Comparison of ENCODE assay signal across 11 cellular contexts in genomic region chr2:181374741-181375675, GRCh38.
DNase-seq lines count a peak whose midpoint lies in the region; ATAC-seq and TF ChIP-seq lines count a peak whose summit lies in the region.
"Had no signal": no experiment of that assay in that cellular context is flagged by ENCODE, and none has a peak within 500 bp of the region (broad histone marks: within the 10 kb centered on the region; RNA-seq: fewer than 3 reads in every experiment).

No MANE protein-coding gene starts in this region.

- H3K36me3 ChIP-seq in BE2C, result no peaks in the 10 kb centered on the region

- H3K4me3 ChIP-seq in GM12864 (ENCODE audit: low read depth, low read length) (peak overlapping the region; percentile 30), BE2C (ENCODE audit: low read depth, low read length) (no peak overlapping the region), coronary artery (no peak overlapping the region)

- ATAC-seq in GM21367 (IDR thresholded peaks at IDR 0.05; ENCODE audit: unreplicated experiment) (peak; percentile 63), HG03159 (IDR thresholded peaks at IDR 0.05; ENCODE audit: unreplicated experiment) (peak; percentile 77), activated B cell treated with CpG ODN at 0.5 μM for 24 hours (ENCODE audit: low read depth) (peak; percentile 72), foreskin keratinocyte (no peak)
- ATAC-seq: effector memory CD8-positive, alpha-beta T cell had no signal

- H3K4me3 Mint-ChIP-seq in activated B cell treated with CpG ODN at 0.5 μM for 24 hours, result no peak overlapping the region
- H3K4me3 Mint-ChIP-seq: effector memory CD8-positive, alpha-beta T cell had no signal

- no peak overlapping the region for H3K27ac Mint-ChIP-seq in activated B cell treated with CpG ODN at 0.5 μM for 24 hours
- H3K27ac Mint-ChIP-seq: effector memory CD8-positive, alpha-beta T cell had no signal

- H3K27ac ChIP-seq in foreskin keratinocyte, result no peak overlapping the region
- no peak overlapping the region for H3K27ac ChIP-seq in coronary artery

- POLR2A ChIA-PET in activated B cell treated with CpG ODN at 0.5 μM for 24 hours (lab: Charles Lee), result interaction anchor here (0.8 kb wide), 1 partner anchor 19 kb away, joined by 3 read pairs; no protein-coding TSS in a partner anchor

- H3K9me3 ChIP-seq in BE2C, result no peaks in the 10 kb centered on the region

- intact Hi-C loops in activated B cell treated with CpG ODN at 0.5 μM for 24 hours (cut with micrococcal nuclease), result loop anchor here (5.0 kb wide), 1 partner anchor 38 kb away; no protein-coding TSS in a partner anchor

- DNase-seq in GM12864 (ENCODE audit: low read depth) (peak; percentile 35), activated B cell treated with CpG ODN at 0.5 μM for 24 hours (no peak), foreskin keratinocyte (no peak), NCI-H2029 (lab: John Stamatoyannopoulos, UW) (no peak), BE2C (no peak), coronary artery (ENCODE audit: low spot score) (no peak)
- DNase-seq: effector memory CD8-positive, alpha-beta T cell; NCI-H2227 treated with DMSO at 0.1 percent for 48 hours; stimulated activated CD4-positive, alpha-beta T cell treated with anti-CD3 and anti-CD28 coated beads, Interleukin-4, amount 100 ng/mL, for 1 hour had no signal

- H3K36me3 Mint-ChIP-seq in activated B cell treated with CpG ODN at 0.5 μM for 24 hours (ENCODE audit: low read depth), result no peaks in the 10 kb centered on the region

- H3K27me3 ChIP-seq in foreskin keratinocyte (no peaks in the 10 kb centered on the region), BE2C (no peaks in the 10 kb centered on the region)

- TF ChIP-seq CTCF in GM12864 (IDR thresholded peaks at IDR 0.05; ENCODE audit: low read depth, low read length, missing control alignments) (no peak), activated B cell treated with CpG ODN at 0.5 μM for 24 hours (IDR thresholded peaks at IDR 0.05) (no peak), foreskin keratinocyte (conservative IDR thresholded peaks at IDR 0.05) (no peak), BE2C (IDR thresholded peaks at IDR 0.05; ENCODE audit: low read depth, low read length) (no peak), coronary artery (IDR thresholded peaks at IDR 0.05) (no peak)

- no peaks in the 10 kb centered on the region for H3K27me3 Mint-ChIP-seq in activated B cell treated with CpG ODN at 0.5 μM for 24 hours
- H3K27me3 Mint-ChIP-seq: effector memory CD8-positive, alpha-beta T cell had no signal

- H3K4me1 ChIP-seq in foreskin keratinocyte, result no peaks in the 10 kb centered on the region
- no peaks in the 10 kb centered on the region for H3K4me1 ChIP-seq in BE2C

- H3K4me1 Mint-ChIP-seq in activated B cell treated with CpG ODN at 0.5 μM for 24 hours, result peaks cover 49% of the 10 kb centered on the region

- no peaks in the 10 kb centered on the region for H3K9me3 Mint-ChIP-seq in activated B cell treated with CpG ODN at 0.5 μM for 24 hours
- H3K9me3 Mint-ChIP-seq: effector memory CD8-positive, alpha-beta T cell had no signal

- CTCF ChIA-PET in activated B cell treated with CpG ODN at 0.5 μM for 24 hours (lab: Charles Lee), result interaction anchor here (1.8 kb wide), 1 partner anchor 23 kb away, joined by 5 read pairs; no protein-coding TSS in a partner anchor
